Comparison of ENCODE assay signal across 13 cellular contexts in the genomic region with DNA sequence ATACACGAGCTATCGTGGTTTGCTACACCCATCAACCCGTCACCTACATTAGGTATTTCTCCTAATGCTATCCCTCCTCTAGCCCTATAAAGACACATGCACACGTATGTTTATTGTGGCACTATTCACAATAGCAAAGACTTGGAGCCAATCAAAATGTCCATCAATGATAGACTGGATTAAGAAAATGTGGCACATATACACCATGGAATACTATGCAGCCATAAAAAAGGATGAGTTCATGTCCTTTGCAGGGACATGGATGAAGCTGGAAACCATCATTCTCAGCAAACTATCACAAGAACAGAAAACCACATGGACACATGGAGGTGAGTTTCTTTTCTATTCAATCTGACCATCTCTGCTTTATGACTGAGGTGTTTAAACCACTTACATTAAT. TPM values are rescaled to one million over a fixed set of nuclear protein-coding genes. Genes with fewer than 3 reads are reported as not detected.
"Had no signal": no experiment of that assay in that cellular context is flagged by ENCODE, and none has a peak within 500 bp of the region (broad histone marks: within the 10 kb centered on the region; RNA-seq: fewer than 3 reads in every experiment).

No MANE protein-coding gene starts in this region.

RNA-seq across cellular contexts. Expression of gene TCEAL7, which starts 24.4 kb away (rescaled TPM):
- total RNA-seq: activated B cell treated with CpG ODN at 0.5 μM for 24 hours; activated CD4-positive, alpha-beta memory T cell treated with anti-CD3 and anti-CD28 coated beads for 36 hours; activated CD4-positive, alpha-beta memory T cell treated with anti-CD3 and anti-CD28 coated beads, Interleukin-2, amount 10 ng/mL, durations not matched to agents 7 days and 5 days; activated CD4-positive, alpha-beta T cell treated with anti-CD3 and anti-CD28 coated beads for 36 hours; activated CD4-positive, alpha-beta T cell treated with anti-CD3 and anti-CD28 coated beads, Interleukin-2, amount 10 ng/mL, durations not matched to agents 24 days and 14 days; activated CD4-positive, alpha-beta T cell treated with anti-CD3 and anti-CD28 coated beads, Interleukin-2, amount 10 ng/mL, durations not matched to agents 7 days and 5 days; activated CD8-positive, alpha-beta memory T cell treated with anti-CD3 and anti-CD28 coated beads for 36 hours; activated CD8-positive, alpha-beta memory T cell treated with anti-CD3 and anti-CD28 coated beads, Interleukin-2, amount 10 ng/mL, durations not matched to agents 7 days and 5 days; activated CD8-positive, alpha-beta T cell treated with anti-CD3 and anti-CD28 coated beads for 36 hours; activated CD8-positive, alpha-beta T cell treated with anti-CD3 and anti-CD28 coated beads, Interleukin-2, amount 10 ng/mL, durations not matched to agents 7 days and 5 days; T-helper 1 cell treated with Interleukin-12 subunit alpha and Interleukin-12 subunit beta and Interleukin-4 antibody, amounts not matched to agents 30 ng/mL and 1 ng/mL, for 36 hours; T-helper 17 cell; T-helper 2 cell treated with Interferon-gamma antibody and Interleukin-4, amounts not matched to agents 100 ng/mL and 5 ng/mL, for 36 hours had no signal

RNA-seq across cellular contexts. Expression of gene TCEAL5, which starts 29.1 kb away (rescaled TPM):
- total RNA-seq: activated B cell treated with CpG ODN at 0.5 μM for 24 hours; activated CD4-positive, alpha-beta memory T cell treated with anti-CD3 and anti-CD28 coated beads for 36 hours; activated CD4-positive, alpha-beta memory T cell treated with anti-CD3 and anti-CD28 coated beads, Interleukin-2, amount 10 ng/mL, durations not matched to agents 7 days and 5 days; activated CD4-positive, alpha-beta T cell treated with anti-CD3 and anti-CD28 coated beads for 36 hours; activated CD4-positive, alpha-beta T cell treated with anti-CD3 and anti-CD28 coated beads, Interleukin-2, amount 10 ng/mL, durations not matched to agents 24 days and 14 days; activated CD4-positive, alpha-beta T cell treated with anti-CD3 and anti-CD28 coated beads, Interleukin-2, amount 10 ng/mL, durations not matched to agents 7 days and 5 days; activated CD8-positive, alpha-beta memory T cell treated with anti-CD3 and anti-CD28 coated beads for 36 hours; activated CD8-positive, alpha-beta memory T cell treated with anti-CD3 and anti-CD28 coated beads, Interleukin-2, amount 10 ng/mL, durations not matched to agents 7 days and 5 days; activated CD8-positive, alpha-beta T cell treated with anti-CD3 and anti-CD28 coated beads for 36 hours; activated CD8-positive, alpha-beta T cell treated with anti-CD3 and anti-CD28 coated beads, Interleukin-2, amount 10 ng/mL, durations not matched to agents 7 days and 5 days; T-helper 1 cell treated with Interleukin-12 subunit alpha and Interleukin-12 subunit beta and Interleukin-4 antibody, amounts not matched to agents 30 ng/mL and 1 ng/mL, for 36 hours; T-helper 17 cell; T-helper 2 cell treated with Interferon-gamma antibody and Interleukin-4, amounts not matched to agents 100 ng/mL and 5 ng/mL, for 36 hours had no signal

RNA-seq across cellular contexts. Expression of gene TCEAL9, which starts 50.6 kb away (rescaled TPM):
- total RNA-seq: activated CD4-positive, alpha-beta T cell treated with anti-CD3 and anti-CD28 coated beads, Interleukin-2, amount 10 ng/mL, durations not matched to agents 7 days and 5 days had no signal
